In genomic region chr19:21023901-21024300, GRCh38 we compare ENCODE assay signal across 16 cellular contexts. TPM values are rescaled to one million over a fixed set of nuclear protein-coding genes. Genes with fewer than 3 reads are reported as not detected.
DNase-seq lines count a peak whose midpoint lies in the region; ATAC-seq and TF ChIP-seq lines count a peak whose summit lies in the region.
"Had no signal": no experiment of that assay in that cellular context is flagged by ENCODE, and none has a peak within 500 bp of the region (broad histone marks: within the 10 kb centered on the region; RNA-seq: fewer than 3 reads in every experiment).

No MANE protein-coding gene starts in this region.

- H3K4me3 ChIP-seq in breast epithelium (no peak overlapping the region), suprapubic skin (no peak overlapping the region)
- H3K4me3 ChIP-seq: coronary artery, lung, prostate gland, transverse colon had no signal

- H3K36me3 ChIP-seq in breast epithelium (no peaks in the 10 kb centered on the region), suprapubic skin (peaks cover 20% of the 10 kb centered on the region)
- H3K36me3 ChIP-seq: prostate gland had no signal

- peak overlapping the region; percentile 100 for H3K27ac Mint-ChIP-seq in MCF 10A (ENCODE audit: low read depth, unreplicated experiment)
- peak overlapping the region; percentile 88 for H3K27ac Mint-ChIP-seq in activated T-helper 17 cell treated with anti-CD3 and anti-CD28 coated beads, Interleukin-2, amount 50 U/mL, for 72 hours

- H3K36me3 Mint-ChIP-seq in MCF 10A (ENCODE audit: insufficient read depth, unreplicated experiment): peaks cover 53% of the 10 kb centered on the region
- H3K36me3 Mint-ChIP-seq in activated T-helper 17 cell treated with anti-CD3 and anti-CD28 coated beads, Interleukin-2, amount 50 U/mL, for 72 hours (ENCODE audit: low read depth): peaks cover 82% of the 10 kb centered on the region

- DNase-seq in MCF 10A (ENCODE audit: unreplicated experiment) (no peak), breast epithelium (ENCODE audit: low spot score in 2 of 2) (no peak), fibroblast of the conjunctiva (ENCODE audit: low read depth) (peak; percentile 23), suprapubic skin (ENCODE audit: low spot score in 2 of 2) (no peak), NCI-H2081 treated with DMSO at 0.1 percent for 48 hours (lab: John Stamatoyannopoulos, UW) (no peak)
- DNase-seq: activated CD8-positive, alpha-beta memory T cell treated with anti-CD3 and anti-CD28 coated beads, Interleukin-2, amount 50 U/mL, for 4 hours; C1 segment of cervical spinal cord; hippocampal formation; NCI-H1694 treated with DMSO at 0.1 percent for 48 hours; transverse colon had no signal

- TF ChIP-seq CTCF in MCF 10A (IDR thresholded peaks at IDR 0.05; ENCODE audit: unreplicated experiment) (no peak), breast epithelium (IDR thresholded peaks at IDR 0.05) (no peak), suprapubic skin (IDR thresholded peaks at IDR 0.05) (no peak)

- no peak for ATAC-seq in activated T-helper 17 cell treated with anti-CD3 and anti-CD28 coated beads, Interleukin-2, amount 50 U/mL, for 72 hours (replicated peaks)
- ATAC-seq in HG03097 (IDR thresholded peaks at IDR 0.05; ENCODE audit: low FRiP score, unreplicated experiment) (no peak), GM19455 (IDR thresholded peaks at IDR 0.05; ENCODE audit: unreplicated experiment) (no peak)

- no peak for TF ChIP-seq EP300 in suprapubic skin (IDR thresholded peaks at IDR 0.05)

- intact Hi-C loops in MCF 10A (cut with micrococcal nuclease): loop anchor here (2.0 to 5.0 kb wide), 4 partner anchors 58 to 303 kb away; partner anchors contain the start of genes ZNF431, ZNF708, ZNF714 and ZNF85
- intact Hi-C loops in breast epithelium (cut with DNase I; ENCODE audit: low total_unique reads): no loop called here

- H3K4me1 ChIP-seq in breast epithelium (no peaks in the 10 kb centered on the region), suprapubic skin (peaks cover 26% of the 10 kb centered on the region)
- H3K4me1 ChIP-seq: prostate gland had no signal

- no peaks in the 10 kb centered on the region for H3K27me3 ChIP-seq in breast epithelium
- H3K27me3 ChIP-seq in suprapubic skin: no peaks in the 10 kb centered on the region
- H3K27me3 ChIP-seq: transverse colon had no signal

- TF ChIP-seq POLR2A in breast epithelium (IDR thresholded peaks at IDR 0.05): no peak
- TF ChIP-seq POLR2A in suprapubic skin (IDR thresholded peaks at IDR 0.05): no peak

- CTCF ChIA-PET in MCF 10A (lab: Yijun Ruan, JAX): no interaction called here

- H3K9me3 ChIP-seq in breast epithelium (no peaks in the 10 kb centered on the region), suprapubic skin (no peaks in the 10 kb centered on the region)
- H3K9me3 ChIP-seq: prostate gland, transverse colon had no signal

- H3K4me3 Mint-ChIP-seq in MCF 10A (ENCODE audit: unreplicated experiment): peak overlapping the region; percentile 19
- peak overlapping the region; percentile 99 for H3K4me3 Mint-ChIP-seq in activated T-helper 17 cell treated with anti-CD3 and anti-CD28 coated beads, Interleukin-2, amount 50 U/mL, for 72 hours

- no peaks in the 10 kb centered on the region for H3K27me3 Mint-ChIP-seq in MCF 10A (ENCODE audit: insufficient read depth, unreplicated experiment)
- no peaks in the 10 kb centered on the region for H3K27me3 Mint-ChIP-seq in activated T-helper 17 cell treated with anti-CD3 and anti-CD28 coated beads, Interleukin-2, amount 50 U/mL, for 72 hours

- POLR2A ChIA-PET in MCF 10A (lab: Yijun Ruan, JAX): interaction anchor here (1.0 to 5.4 kb wide), 8 partner anchors 14 to 459 kb away, joined by 3 to 72 read pairs (median 5); partner anchors contain the start of genes ZNF431, ZNF708, ZNF737 and ZNF85

- H3K27ac ChIP-seq in breast epithelium (no peak overlapping the region), suprapubic skin (peak overlapping the region; percentile 64)
- H3K27ac ChIP-seq: coronary artery, prostate gland, transverse colon had no signal

- peaks cover 39% of the 10 kb centered on the region for H3K4me1 Mint-ChIP-seq in MCF 10A (ENCODE audit: insufficient read depth, unreplicated experiment)
- H3K4me1 Mint-ChIP-seq in activated T-helper 17 cell treated with anti-CD3 and anti-CD28 coated beads, Interleukin-2, amount 50 U/mL, for 72 hours: peaks cover 40% of the 10 kb centered on the region

- BruUV-seq in MCF 10A (replicated peaks; lab: Mats Ljungman, UMichigan): no TSS peak

- H3K9me3 Mint-ChIP-seq in MCF 10A (ENCODE audit: unreplicated experiment): peaks cover 7% of the 10 kb centered on the region
- no peaks in the 10 kb centered on the region for H3K9me3 Mint-ChIP-seq in activated T-helper 17 cell treated with anti-CD3 and anti-CD28 coated beads, Interleukin-2, amount 50 U/mL, for 72 hours

RNA-seq across cellular contexts. Expression of gene ZNF430, which starts 3.4 kb away (rescaled TPM):
- 12.9 and 13.9 TPM in 2 replicates for total RNA-seq in MCF 10A (2022)
- total RNA-seq in breast epithelium: 10 to 100 TPM in 2 of 3 donors, 1 to 10 TPM in 1; 8.3 to 19.0 (median 10.2) TPM
- 10 to 100 TPM; 20.6 to 27.8 TPM for total RNA-seq in activated T-helper 17 cell treated with anti-CD3 and anti-CD28 coated beads, Interleukin-2, amount 50 U/mL, for 72 hours
- total RNA-seq in suprapubic skin: 10 to 100 TPM; 22.0 to 36.0 (median 26.7) TPM

RNA-seq across cellular contexts. Expression of gene ZNF714, which starts 58.1 kb away (rescaled TPM):
- total RNA-seq in MCF 10A (2022) (10.0 and 11.0 TPM in 2 replicates), breast epithelium (10 to 100 TPM in 2 of 3 donors, 1 to 10 TPM in 1; 5.8 to 15.2 (median 11.1) TPM), suprapubic skin (10 to 100 TPM in 2 of 4 donors, 1 to 10 TPM in 2; 8.2 to 15.4 (median 10.2) TPM)
- total RNA-seq in activated T-helper 17 cell treated with anti-CD3 and anti-CD28 coated beads, Interleukin-2, amount 50 U/mL, for 72 hours: 10 to 100 TPM; 15.1 to 26.3 TPM
